ENCODE assay signal across 28 cellular contexts in genomic region chrX:127726227-127726626, GRCh38.
"Had no signal": no experiment of that assay in that cellular context is flagged by ENCODE, and none has a peak within 500 bp of the region (broad histone marks: within the 10 kb centered on the region; RNA-seq: fewer than 3 reads in every experiment).

No MANE protein-coding gene starts in this region.

- H3K9me3 ChIP-seq: left ventricle myocardium inferior, psoas muscle, stomach, vagina had no signal

- H3K4me3 Mint-ChIP-seq: activated CD4-positive, alpha-beta T cell treated with anti-CD3 and anti-CD28 coated beads, Interleukin-2, amount 10 ng/mL, durations not matched to agents 7 days and 5 days; activated naive CD4-positive, alpha-beta T cell treated with anti-CD3 and anti-CD28 coated beads, Interleukin-2, amount 10 ng/mL, durations not matched to agents 7 days and 5 days; activated naive CD8-positive, alpha-beta T cell treated with anti-CD3 and anti-CD28 coated beads, Interleukin-2, amount 50 U/mL, for 24 hours; brain; endodermal cell; memory B cell; neural progenitor cell; stimulated activated effector memory CD8-positive, alpha-beta T cell treated with anti-CD3 and anti-CD28 coated beads, Interleukin-12 subunit alpha, Interleukin-12 subunit beta, amount 100 ng/mL, for 72 hours had no signal

- H3K27ac ChIP-seq: left ventricle myocardium inferior, neural progenitor cell, psoas muscle, stomach, vagina had no signal

- H3K4me3 ChIP-seq: left ventricle myocardium inferior, mucosa of descending colon, neural progenitor cell, psoas muscle, smooth muscle cell, stomach, vagina had no signal

- H3K27me3 Mint-ChIP-seq: activated CD4-positive, alpha-beta T cell treated with anti-CD3 and anti-CD28 coated beads, Interleukin-2, amount 10 ng/mL, durations not matched to agents 7 days and 5 days; activated naive CD4-positive, alpha-beta T cell treated with anti-CD3 and anti-CD28 coated beads, Interleukin-2, amount 10 ng/mL, durations not matched to agents 7 days and 5 days; activated naive CD8-positive, alpha-beta T cell treated with anti-CD3 and anti-CD28 coated beads, Interleukin-2, amount 50 U/mL, for 24 hours; brain; memory B cell; naive B cell had no signal

- H3K27me3 ChIP-seq: neural progenitor cell, stomach, vagina had no signal

- H3K4me1 ChIP-seq: left ventricle myocardium inferior, neural progenitor cell, psoas muscle, stomach, vagina had no signal

- H3K36me3 ChIP-seq: left ventricle myocardium inferior, neural progenitor cell, stomach, vagina had no signal

- H3K36me3 Mint-ChIP-seq: activated naive CD4-positive, alpha-beta T cell treated with anti-CD3 and anti-CD28 coated beads, Interleukin-2, amount 10 ng/mL, durations not matched to agents 7 days and 5 days; brain; memory B cell; naive B cell; neural progenitor cell; stimulated activated effector memory CD8-positive, alpha-beta T cell treated with anti-CD3 and anti-CD28 coated beads, Interleukin-12 subunit alpha, Interleukin-12 subunit beta, amount 100 ng/mL, for 72 hours had no signal

- H3K4me2 ChIP-seq: neural progenitor cell, smooth muscle cell had no signal

- H2AFZ ChIP-seq: neural progenitor cell had no signal

- ATAC-seq: activated CD4-positive, CD25-positive, alpha-beta regulatory T cell treated with anti-CD3 and anti-CD28 coated beads, Interleukin-2, amount 50 U/mL, for 24 hours; activated naive CD8-positive, alpha-beta T cell treated with anti-CD3 and anti-CD28 coated beads, Interleukin-2, amount 50 U/mL, for 24 hours; mucosa of descending colon; psoas muscle; sciatic nerve; stimulated activated effector memory CD8-positive, alpha-beta T cell treated with anti-CD3 and anti-CD28 coated beads, Interleukin-12 subunit alpha, Interleukin-12 subunit beta, amount 100 ng/mL, for 72 hours had no signal

- H3K4me1 Mint-ChIP-seq: activated CD4-positive, alpha-beta T cell treated with anti-CD3 and anti-CD28 coated beads, Interleukin-2, amount 10 ng/mL, durations not matched to agents 7 days and 5 days; activated naive CD4-positive, alpha-beta T cell treated with anti-CD3 and anti-CD28 coated beads, Interleukin-2, amount 10 ng/mL, durations not matched to agents 7 days and 5 days; activated naive CD8-positive, alpha-beta T cell treated with anti-CD3 and anti-CD28 coated beads, Interleukin-2, amount 50 U/mL, for 24 hours; brain; endodermal cell; memory B cell; naive B cell; stimulated activated effector memory CD8-positive, alpha-beta T cell treated with anti-CD3 and anti-CD28 coated beads, Interleukin-12 subunit alpha, Interleukin-12 subunit beta, amount 100 ng/mL, for 72 hours had no signal

- DNase-seq: activated CD4-positive, alpha-beta T cell treated with anti-CD3 and anti-CD28 coated beads, Interleukin-2, amount 10 ng/mL, durations not matched to agents 7 days and 5 days; activated CD8-positive, alpha-beta memory T cell treated with anti-CD3 and anti-CD28 coated beads for 24 hours; activated CD8-positive, alpha-beta memory T cell treated with anti-CD3 and anti-CD28 coated beads, Interleukin-2, amount 50 U/mL, for 48 hours; activated effector memory CD4-positive, alpha-beta T cell treated with Interleukin-2 at 50 U/mL for 16 hours; activated naive CD4-positive, alpha-beta T cell treated with anti-CD3 and anti-CD28 coated beads, Interleukin-2, amount 10 ng/mL, durations not matched to agents 7 days and 5 days; activated naive CD8-positive, alpha-beta T cell treated with anti-CD3 and anti-CD28 coated beads, Interleukin-2, amount 50 U/mL, for 24 hours; activated T-cell treated with anti-CD3 and anti-CD28 coated beads, Interleukin-2, amount 50 U/mL, for 48 hours; anterior cingulate cortex; caudate nucleus; endodermal cell; erythroblast; foreskin melanocyte; left ventricle myocardium inferior; mucosa of descending colon; naive B cell; psoas muscle; stimulated activated CD4-positive, alpha-beta T cell treated with anti-CD3 and anti-CD28 coated beads, Interleukin-4, amount 100 ng/mL, for 1 hour; stomach; T-helper 9 cell; trophoblast cell had no signal

- H3K27ac Mint-ChIP-seq: activated CD4-positive, alpha-beta T cell treated with anti-CD3 and anti-CD28 coated beads, Interleukin-2, amount 10 ng/mL, durations not matched to agents 7 days and 5 days; activated naive CD4-positive, alpha-beta T cell treated with anti-CD3 and anti-CD28 coated beads, Interleukin-2, amount 10 ng/mL, durations not matched to agents 7 days and 5 days; activated naive CD8-positive, alpha-beta T cell treated with anti-CD3 and anti-CD28 coated beads, Interleukin-2, amount 50 U/mL, for 24 hours; brain; endodermal cell; memory B cell; naive B cell; neural progenitor cell; stimulated activated effector memory CD8-positive, alpha-beta T cell treated with anti-CD3 and anti-CD28 coated beads, Interleukin-12 subunit alpha, Interleukin-12 subunit beta, amount 100 ng/mL, for 72 hours had no signal

- H3K9me3 Mint-ChIP-seq: activated CD4-positive, alpha-beta T cell treated with anti-CD3 and anti-CD28 coated beads, Interleukin-2, amount 10 ng/mL, durations not matched to agents 7 days and 5 days; activated naive CD4-positive, alpha-beta T cell treated with anti-CD3 and anti-CD28 coated beads, Interleukin-2, amount 10 ng/mL, durations not matched to agents 7 days and 5 days; activated naive CD8-positive, alpha-beta T cell treated with anti-CD3 and anti-CD28 coated beads, Interleukin-2, amount 50 U/mL, for 24 hours; brain; neural progenitor cell; stimulated activated effector memory CD8-positive, alpha-beta T cell treated with anti-CD3 and anti-CD28 coated beads, Interleukin-12 subunit alpha, Interleukin-12 subunit beta, amount 100 ng/mL, for 72 hours had no signal
